ENCODE assay signal across 22 cellular contexts in the genomic region with DNA sequence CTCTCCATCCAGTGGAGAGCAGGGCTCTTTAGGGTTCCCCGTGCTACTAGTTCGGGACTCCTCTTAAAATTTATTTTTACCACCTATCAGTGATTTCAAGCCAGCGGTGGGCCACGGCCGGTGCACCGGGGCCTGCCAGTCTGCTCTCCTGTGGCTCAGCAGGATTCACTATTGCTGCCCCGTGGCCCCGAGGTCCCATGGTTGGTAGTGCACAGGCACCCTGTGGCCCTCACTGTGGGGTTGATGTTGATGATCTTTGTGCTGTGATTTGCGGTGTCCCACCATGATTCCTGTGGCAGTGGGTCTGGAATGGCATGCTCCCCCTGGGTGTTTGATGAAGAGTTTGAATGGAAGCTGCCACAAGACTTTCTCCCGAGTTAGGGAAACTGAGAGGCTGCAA. TPM values are rescaled to one million over a fixed set of nuclear protein-coding genes. Genes with fewer than 3 reads are reported as not detected.
"Had no signal": no experiment of that assay in that cellular context is flagged by ENCODE, and none has a peak within 500 bp of the region (broad histone marks: within the 10 kb centered on the region; RNA-seq: fewer than 3 reads in every experiment).

No MANE protein-coding gene starts in this region.

- H3K36me3 ChIP-seq: SJCRH30 had no signal

- ATAC-seq: SK-N-SH treated with all-trans-retinoic acid at 6 μM for 48 hours had no signal

- H3K4me3 ChIP-seq: SJCRH30 had no signal

- H3K27ac ChIP-seq: SJCRH30 had no signal

- DNase-seq: KBM-7, MV-4-11, NCI-H1048, NCI-H1105, NCI-H1417, NCI-H146, NCI-H1694 treated with DMSO at 0.1 percent for 48 hours, NCI-H1930, NCI-H2081, NCI-H2107, NCI-H226, NCI-H446, NCI-H510A, NCI-H524 treated with DMSO at 0.1 percent for 48 hours, NCI-H69, NCI-H774, RPMI8226, SHP77 treated with DMSO at 0.1 percent for 48 hours, SJCRH30 had no signal

- H3K27me3 ChIP-seq: SJCRH30 had no signal

RNA-seq across cellular contexts. Expression of gene MEG3, which starts 12.6 kb away (rescaled TPM):
- total RNA-seq: HT-29, MCF 10A had no signal
